Comparison of ENCODE assay signal across 1 cellular context in genomic region chr7:150444141-150444540, GRCh38.
TF ChIP-seq lines count a peak whose summit lies in the region.

No MANE protein-coding gene starts in this region.

TF ChIP-seq in K562, 482 proteins besides CTCF, POLR2A, EP300 and RAD21 (continued from another document):
- TF ChIP-seq ARID3B (CRISPR knock-in tag; IDR thresholded peaks at IDR 0.05; ENCODE audit: borderline replicate concordance): no peak
- no peak for TF ChIP-seq ARNT (IDR thresholded peaks at IDR 0.05)
- no peak for TF ChIP-seq EWSR1 (IDR thresholded peaks at IDR 0.05; ENCODE audit: borderline replicate concordance, low read depth, partially characterized antibody)
- no peak for TF ChIP-seq NUFIP1 (IDR thresholded peaks at IDR 0.05; ENCODE audit: partially characterized antibody)
- no peak for TF ChIP-seq ATF6 (CRISPR knock-in tag; IDR thresholded peaks at IDR 0.05)
- no peak for TF ChIP-seq RBM34 (IDR thresholded peaks at IDR 0.05; ENCODE audit: borderline replicate concordance, insufficient read depth, low read length)
TF ChIP-seq in K562: peak in this region for 2.
